ENCODE assay signal across 20 cellular contexts in genomic region chr2:24231461-24231881, GRCh38. TPM values are rescaled to one million over a fixed set of nuclear protein-coding genes. Genes with fewer than 3 reads are reported as not detected.
A peak's percentile ranks its signal among the peaks of the same experiment; 100 is the strongest.
DNase-seq lines count a peak whose midpoint lies in the region; FAIRE-seq and TF ChIP-seq lines count a peak whose summit lies in the region.
"Had no signal": no experiment of that assay in that cellular context is flagged by ENCODE, and none has a peak within 500 bp of the region (broad histone marks: within the 10 kb centered on the region; RNA-seq: fewer than 3 reads in every experiment).

No MANE protein-coding gene starts in this region.

- H3K27me3 Mint-ChIP-seq in activated CD4-positive, alpha-beta T cell treated with anti-CD3 and anti-CD28 coated beads, Interleukin-2, amount 10 ng/mL, durations not matched to agents 24 days and 14 days: no peaks in the 10 kb centered on the region
- no peaks in the 10 kb centered on the region for H3K27me3 Mint-ChIP-seq in activated naive CD4-positive, alpha-beta T cell treated with anti-CD3 and anti-CD28 coated beads for 36 hours (ENCODE audit: low read depth)
- H3K27me3 Mint-ChIP-seq: T-helper 17 cell had no signal

- intact Hi-C loops in activated CD4-positive, alpha-beta T cell treated with anti-CD3 and anti-CD28 coated beads, Interleukin-2, amount 10 ng/mL, durations not matched to agents 24 days and 14 days (cut with micrococcal nuclease): no loop called here
- intact Hi-C loops in dorsolateral prefrontal cortex (cut with DNase I): loop anchor here in 1 of 2 donors (2.0 kb wide), 1 partner anchor 151 kb away; no protein-coding TSS in a partner anchor
- intact Hi-C loops in activated naive CD4-positive, alpha-beta T cell treated with anti-CD3 and anti-CD28 coated beads for 36 hours (cut with micrococcal nuclease): no loop called here

- no peaks in the 10 kb centered on the region for H3K27me3 ChIP-seq in dorsolateral prefrontal cortex
- H3K27me3 ChIP-seq: ascending aorta, Peyer's patch had no signal

- peak; percentile 43 for DNase-seq in activated CD4-positive, alpha-beta T cell treated with anti-CD3 and anti-CD28 coated beads, Interleukin-2, amount 10 ng/mL, durations not matched to agents 24 days and 14 days
- DNase-seq in activated CD4-positive, alpha-beta T cell treated with anti-CD3 and anti-CD28 coated beads for 1 hour: no peak
- peak in 6 of 10 donors; percentile 52 to 84 (median 68) for DNase-seq in dorsolateral prefrontal cortex
- DNase-seq in midbrain (lab: John Stamatoyannopoulos, UW): peak; percentile 82
- peak; percentile 70 for DNase-seq in urothelium cell line (ENCODE audit: low spot score)
- DNase-seq in OCI-M1 (lab: John Stamatoyannopoulos, UW): no peak
- DNase-seq in activated naive CD4-positive, alpha-beta T cell treated with anti-CD3 and anti-CD28 coated beads for 36 hours: no peak
- DNase-seq in NCI-H1694 (lab: John Stamatoyannopoulos, UW): no peak
- DNase-seq: activated CD4-positive, alpha-beta T cell treated with anti-CD3 and anti-CD28 coated beads, Interleukin-2, amount 50 U/mL, for 1 hour; effector memory CD4-positive, alpha-beta T cell; NCI-H1436 treated with DMSO at 0.1 percent for 48 hours; NCI-H524; Peyer's patch; right cardiac atrium; stimulated activated CD4-positive, alpha-beta T cell treated with anti-CD3 and anti-CD28 coated beads, Interleukin-4, amount 100 ng/mL, for 24 hours; T-helper 17 cell had no signal

- no peak overlapping the region for H3K27ac Mint-ChIP-seq in activated CD4-positive, alpha-beta T cell treated with anti-CD3 and anti-CD28 coated beads, Interleukin-2, amount 10 ng/mL, durations not matched to agents 24 days and 14 days
- no peak overlapping the region for H3K27ac Mint-ChIP-seq in activated naive CD4-positive, alpha-beta T cell treated with anti-CD3 and anti-CD28 coated beads for 36 hours
- H3K27ac Mint-ChIP-seq: T-helper 17 cell had no signal

- no peak overlapping the region for H3K4me3 Mint-ChIP-seq in activated CD4-positive, alpha-beta T cell treated with anti-CD3 and anti-CD28 coated beads, Interleukin-2, amount 10 ng/mL, durations not matched to agents 24 days and 14 days
- H3K4me3 Mint-ChIP-seq in activated naive CD4-positive, alpha-beta T cell treated with anti-CD3 and anti-CD28 coated beads for 36 hours: no peak overlapping the region
- H3K4me3 Mint-ChIP-seq: T-helper 17 cell had no signal

- H3K27ac ChIP-seq in dorsolateral prefrontal cortex: peak overlapping the region; percentile 70 to 98 (median 90)
- H3K27ac ChIP-seq: 22Rv1, ascending aorta, Peyer's patch had no signal

- peaks cover 3% of the 10 kb centered on the region for H3K36me3 Mint-ChIP-seq in activated CD4-positive, alpha-beta T cell treated with anti-CD3 and anti-CD28 coated beads, Interleukin-2, amount 10 ng/mL, durations not matched to agents 24 days and 14 days (ENCODE audit: low read depth)
- H3K36me3 Mint-ChIP-seq in activated naive CD4-positive, alpha-beta T cell treated with anti-CD3 and anti-CD28 coated beads for 36 hours (ENCODE audit: low read depth): peaks cover 2% of the 10 kb centered on the region

- no peaks in the 10 kb centered on the region for H3K4me1 Mint-ChIP-seq in activated CD4-positive, alpha-beta T cell treated with anti-CD3 and anti-CD28 coated beads, Interleukin-2, amount 10 ng/mL, durations not matched to agents 24 days and 14 days
- H3K4me1 Mint-ChIP-seq in activated naive CD4-positive, alpha-beta T cell treated with anti-CD3 and anti-CD28 coated beads for 36 hours (ENCODE audit: low read depth): no peaks in the 10 kb centered on the region

- no peaks in the 10 kb centered on the region for H3K9me3 Mint-ChIP-seq in activated CD4-positive, alpha-beta T cell treated with anti-CD3 and anti-CD28 coated beads, Interleukin-2, amount 10 ng/mL, durations not matched to agents 24 days and 14 days
- H3K9me3 Mint-ChIP-seq in activated naive CD4-positive, alpha-beta T cell treated with anti-CD3 and anti-CD28 coated beads for 36 hours: no peaks in the 10 kb centered on the region

- FAIRE-seq in urothelium cell line (lab: Jason Lieb, UNC): peak; percentile 71
- FAIRE-seq: GM18507 had no signal

- CTCF ChIA-PET in activated naive CD4-positive, alpha-beta T cell treated with anti-CD3 and anti-CD28 coated beads for 36 hours (lab: Charles Lee): no interaction called here

- peak overlapping the region in 5 of 59 donors; percentile 2 to 25 (median 9) for H3K4me3 ChIP-seq in dorsolateral prefrontal cortex
- H3K4me3 ChIP-seq: ascending aorta, Peyer's patch had no signal

- peak in 1 of 56 donors; percentile 25 for TF ChIP-seq CTCF in dorsolateral prefrontal cortex (IDR thresholded peaks at IDR 0.05 in 54 of 56, conservative IDR thresholded peaks at IDR 0.05 in 2 of 56; ENCODE audit: low read depth in 1 of 56, partially characterized antibody in 56 of 56)

RNA-seq across cellular contexts. Expression of gene FAM228A, which starts 56.6 kb away (rescaled TPM):
- not detected in 2 replicates for total RNA-seq in activated CD4-positive, alpha-beta T cell treated with anti-CD3 and anti-CD28 coated beads, Interleukin-2, amount 10 ng/mL, durations not matched to agents 24 days and 14 days
- total RNA-seq in dorsolateral prefrontal cortex: 10 to 100 TPM in 16 of 120 experiments, 1 to 10 TPM in 104; 1.7 to 12.5 (median 7.0) TPM
- total RNA-seq in activated naive CD4-positive, alpha-beta T cell treated with anti-CD3 and anti-CD28 coated beads for 36 hours: under 1 TPM in 1 of 2 experiments, not detected in 1; 0.26 TPM
- total RNA-seq: ascending aorta, glomerular endothelial cell had no signal

Comparison
In these comparisons a context has a peak if more than half of its experiments do, and no peak if none do; other contexts are left out.
1. DNase-seq: peak in activated CD4-positive, alpha-beta T cell treated with anti-CD3 and anti-CD28 coated beads, Interleukin-2, amount 10 ng/mL, durations not matched to agents 24 days and 14 days (single experiment), dorsolateral prefrontal cortex (6 of 10), midbrain (single experiment) and urothelium cell line (single experiment); none in activated CD4-positive, alpha-beta T cell treated with anti-CD3 and anti-CD28 coated beads for 1 hour (single experiment), OCI-M1 (single experiment), activated naive CD4-positive, alpha-beta T cell treated with anti-CD3 and anti-CD28 coated beads for 36 hours (single experiment) and NCI-H1694 (single experiment).